In the genomic region with DNA sequence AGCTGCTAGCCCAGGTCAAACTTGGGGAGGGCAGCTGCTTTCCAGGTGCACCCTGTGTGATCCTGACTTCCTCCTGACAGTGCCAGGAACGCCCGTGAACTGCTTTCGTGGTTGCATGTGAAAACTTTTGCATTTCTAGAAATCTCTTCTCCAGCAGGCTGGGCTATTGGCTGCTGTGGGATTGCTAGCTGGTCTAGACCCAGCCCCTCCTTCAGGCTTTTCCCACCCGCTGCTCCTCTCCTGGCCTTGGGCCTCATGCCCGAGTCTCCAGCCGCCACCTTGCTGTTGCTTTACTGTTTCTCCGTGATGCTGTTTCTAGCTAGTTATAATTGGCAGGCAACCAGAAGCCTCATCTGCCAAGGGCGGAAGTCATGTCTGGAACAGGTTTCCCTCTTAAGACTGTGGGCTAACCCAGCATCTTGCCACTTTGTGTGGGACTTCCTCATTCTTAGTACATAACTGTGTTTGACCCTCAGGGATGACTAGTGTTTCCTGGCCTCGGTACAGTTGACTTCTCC, we compare ENCODE assay signal across 8 cellular contexts.
DNase-seq lines count a peak whose midpoint lies in the region; ATAC-seq lines count a peak whose summit lies in the region.

No MANE protein-coding gene starts in this region.

- DNase-seq in NCI-H2171 (lab: John Stamatoyannopoulos, UW): peak; percentile 5
- DNase-seq in activated CD8-positive, alpha-beta memory T cell treated with anti-CD3 and anti-CD28 coated beads, Interleukin-2, amount 50 U/mL, for 4 hours: peak; percentile 48
- peak; percentile 74 for DNase-seq in fibroblast of gingiva (ENCODE audit: low read depth)
- peak; percentile 92 for DNase-seq in pons (ENCODE audit: low spot score)
- no peak for DNase-seq in NCI-H82 (lab: John Stamatoyannopoulos, UW)

- ATAC-seq in GM18499 (IDR thresholded peaks at IDR 0.05; ENCODE audit: insufficient read depth, unreplicated experiment) (peak; percentile 84), HG02678 (IDR thresholded peaks at IDR 0.05; ENCODE audit: unreplicated experiment) (peak; percentile 91), HG03280 (IDR thresholded peaks at IDR 0.05; ENCODE audit: unreplicated experiment) (no peak)
